Comparison of ENCODE assay signal across 1 cellular context in genomic region chr6:40552926-40553325, GRCh38.
TF ChIP-seq lines count a peak whose summit lies in the region.

No MANE protein-coding gene starts in this region.

TF ChIP-seq in WTC11, 78 proteins besides CTCF, POLR2A, EP300 and RAD21 (continued from another document):
- no peak for TF ChIP-seq HMGXB4 (CRISPR knock-in tag; IDR thresholded peaks at IDR 0.05)
